Comparison of ENCODE assay signal across 20 cellular contexts in the genomic region with DNA sequence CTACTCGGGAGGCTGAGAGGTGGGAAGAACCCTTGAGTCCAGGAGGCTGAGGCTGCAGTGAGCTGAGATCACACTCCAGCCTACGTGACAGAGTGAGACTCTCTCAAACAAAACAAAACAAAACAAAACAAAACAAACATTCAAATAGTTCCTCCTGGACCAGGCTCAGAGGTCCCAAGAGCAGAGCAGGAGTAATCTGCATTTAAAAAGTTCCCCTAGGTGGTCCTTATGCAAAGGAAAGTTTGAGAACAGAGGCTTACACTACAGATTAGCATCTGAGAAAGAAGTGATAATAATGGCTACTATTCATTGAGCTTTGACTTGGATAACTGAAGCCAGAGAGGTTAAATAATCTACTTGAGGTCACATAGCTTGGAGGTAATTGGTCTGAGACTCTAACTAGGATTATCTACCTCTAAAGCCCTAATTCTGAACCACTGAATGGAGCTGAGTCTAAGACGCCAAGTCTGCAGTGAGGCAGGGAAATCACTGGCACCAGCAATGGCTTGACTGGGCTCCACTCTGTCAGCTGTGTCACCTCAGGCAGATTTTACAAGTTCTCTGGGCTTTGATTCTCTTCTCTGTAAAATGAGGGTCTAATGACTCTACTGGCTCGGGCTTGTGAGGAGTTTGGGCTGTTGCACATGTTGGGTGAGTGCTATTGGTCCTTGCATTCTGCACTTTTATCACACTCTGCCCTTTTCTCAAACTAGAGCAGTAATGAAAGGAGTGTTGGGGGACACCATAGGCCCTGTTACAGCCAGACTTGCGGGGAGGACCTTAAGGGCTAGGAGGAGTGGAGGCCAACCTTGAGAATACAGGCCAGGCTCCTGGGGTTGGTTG. TPM values are rescaled to one million over a fixed set of nuclear protein-coding genes. Genes with fewer than 3 reads are reported as not detected.
DNase-seq lines count a peak whose midpoint lies in the region.
"Had no signal": no experiment of that assay in that cellular context is flagged by ENCODE, and none has a peak within 500 bp of the region (broad histone marks: within the 10 kb centered on the region; RNA-seq: fewer than 3 reads in every experiment).

No MANE protein-coding gene starts in this region.

- H3K27ac ChIP-seq in GM23248, result no peak overlapping the region
- H3K27ac ChIP-seq in HUES64 (ENCODE audit: low read depth, low read length), result peak overlapping the region; percentile 91; the same call in 1 of the 2 replicates
- H3K27ac ChIP-seq: A549; BLaER1 treated with 17β-estradiol and CSF1 and Interleukin-3, amounts not matched to agents 10 nM and 100 nM; PC-9 had no signal

- H3K9ac ChIP-seq in GM23248 (no peak overlapping the region), HUES64 (ENCODE audit: low read depth, low read length) (no peak overlapping the region)
- H3K9ac ChIP-seq: BLaER1 treated with 17β-estradiol and CSF1 and Interleukin-3, amounts not matched to agents 10 nM and 100 nM had no signal

- no peaks in the 10 kb centered on the region for H3K9me3 ChIP-seq in GM23248 (ENCODE audit: low read depth)
- H3K9me3 ChIP-seq in HUES64 (ENCODE audit: insufficient read depth, low read depth, low read length), result no peaks in the 10 kb centered on the region
- H3K9me3 ChIP-seq: A549; BLaER1 treated with 17β-estradiol and CSF1 and Interleukin-3, amounts not matched to agents 10 nM and 100 nM had no signal

- no peaks in the 10 kb centered on the region for H3K36me3 Mint-ChIP-seq in immature natural killer cell
- H3K36me3 Mint-ChIP-seq: IgD-negative memory B cell had no signal

- peak overlapping the region; percentile 23; the same call in 1 of the 2 replicates for H2AFZ ChIP-seq in GM23248
- H2AFZ ChIP-seq: PC-9 had no signal

- no peaks in the 10 kb centered on the region for H4K20me1 ChIP-seq in GM23248 (ENCODE audit: insufficient read depth)
- H4K20me1 ChIP-seq: BLaER1 treated with 17β-estradiol and CSF1 and Interleukin-3, amounts not matched to agents 10 nM and 100 nM had no signal

- H3K79me2 ChIP-seq in GM23248 (ENCODE audit: insufficient read depth), result no peaks in the 10 kb centered on the region

- H3K4me1 Mint-ChIP-seq in immature natural killer cell, result no peaks in the 10 kb centered on the region
- H3K4me1 Mint-ChIP-seq: IgD-negative memory B cell had no signal

- no peaks in the 10 kb centered on the region for H3F3A ChIP-seq in GM23248 (ENCODE audit: insufficient read depth)

- WGBS in GM23248 (ENCODE audit: low coverage in 1 of 2, low lambda C conversion rate in 2 of 2, missing lambda C conversion rate in 2 of 2), 2 experiments, result 86 to 89% methylated on average over 5 of the region's 5 CpGs
- 34% methylated on average over 5 of the region's 5 CpGs for WGBS in HUES64

- no peaks in the 10 kb centered on the region for H3K9me2 ChIP-seq in GM23248 (ENCODE audit: insufficient read depth)

- in situ Hi-C loops in GM23248 (cut with MboI), result no loop called here

- H3K4me1 ChIP-seq in GM23248 (ENCODE audit: insufficient read depth), result no peaks in the 10 kb centered on the region
- H3K4me1 ChIP-seq in HUES64 (ENCODE audit: insufficient read depth, low read length), result peaks cover 20% of the 10 kb centered on the region
- H3K4me1 ChIP-seq: A549; BLaER1 treated with 17β-estradiol and CSF1 and Interleukin-3, amounts not matched to agents 10 nM and 100 nM had no signal

- no peak overlapping the region for H3K4me2 ChIP-seq in GM23248 (ENCODE audit: unreplicated experiment)
- H3K4me2 ChIP-seq: A549; BLaER1 treated with 17β-estradiol and CSF1 and Interleukin-3, amounts not matched to agents 10 nM and 100 nM; PC-9 had no signal

- H3K27me3 ChIP-seq in GM23248 (replicated peaks; ENCODE audit: insufficient read depth) (no peaks in the 10 kb centered on the region), HUES64 (ENCODE audit: insufficient read depth, low read length) (no peaks in the 10 kb centered on the region)
- H3K27me3 ChIP-seq: BLaER1 treated with 17β-estradiol and CSF1 and Interleukin-3, amounts not matched to agents 10 nM and 100 nM had no signal

- no peak overlapping the region for H3K4me3 ChIP-seq in GM23248
- H3K4me3 ChIP-seq in HUES64 (ENCODE audit: low read length), result no peak overlapping the region
- H3K4me3 ChIP-seq: A549; BLaER1 treated with 17β-estradiol and CSF1 and Interleukin-3, amounts not matched to agents 10 nM and 100 nM; GM12878; PC-9 had no signal

- no peaks in the 10 kb centered on the region for H3K9me3 Mint-ChIP-seq in immature natural killer cell
- H3K9me3 Mint-ChIP-seq: HFFc6 had no signal

- H3K36me3 ChIP-seq in GM23248 (ENCODE audit: low read depth), result no peaks in the 10 kb centered on the region
- H3K36me3 ChIP-seq in HUES64 (ENCODE audit: insufficient read depth, low read length), result no peaks in the 10 kb centered on the region
- H3K36me3 ChIP-seq: BLaER1 treated with 17β-estradiol and CSF1 and Interleukin-3, amounts not matched to agents 10 nM and 100 nM had no signal

- DNase-seq in GM23248 (no peak), ecto neural progenitor cell (ENCODE audit: low spot score) (peak; percentile 55), iPS-NIHi7 (ENCODE audit: extremely low spot score) (peak; percentile 32), epidermal melanocyte (ENCODE audit: insufficient read length, low spot score) (no peak), immature natural killer cell (no peak), NCI-H345 treated with DMSO at 0.1 percent for 48 hours (lab: John Stamatoyannopoulos, UW; ENCODE audit: unreplicated experiment) (no peak), cortex of kidney (lab: John Stamatoyannopoulos, UW) (no peak)
- DNase-seq: DMS79 treated with DMSO at 0.1 percent for 48 hours, GDM1, HFFc6, Kasumi-1, NCI-H187 treated with DMSO at 0.1 percent for 48 hours, NCI-H446 treated with DMSO at 0.1 percent for 48 hours, NCI-H748 treated with DMSO at 0.1 percent for 48 hours, PC-9 had no signal

- no peak overlapping the region for H3K4me3 Mint-ChIP-seq in immature natural killer cell
- H3K4me3 Mint-ChIP-seq: HFFc6, IgD-negative memory B cell had no signal

- peaks cover 0 to 15% (median 4%) of the 10 kb centered on the region in 3 donors for H3K27me3 Mint-ChIP-seq in immature natural killer cell (ENCODE audit: low read depth in 3 of 3)

- peak overlapping the region in 1 of 6 donors; percentile 5 for H3K27ac Mint-ChIP-seq in immature natural killer cell
- H3K27ac Mint-ChIP-seq: HFFc6, IgD-negative memory B cell had no signal

RNA-seq across cellular contexts. Expression of a gene that starts 29.2 kb away (rescaled TPM):
- 2.8 and 4.7 TPM in 2 replicates for total RNA-seq in GM23248 (2014; rRNA removed; shearing (Covaris generic))
- polyA plus RNA-seq in GM23248 (2016; fragmentation: Nextera tagmentation; extraction: Ambion mirVana), result 6.0 and 6.8 TPM in 2 replicates
- polyA plus RNA-seq in HUES64 (2013, experiment 1 of 2), result 0.95 TPM
- 1.8 TPM for polyA plus RNA-seq in HUES64 (2013, experiment 2 of 2)
- under 1 TPM in 2 of 3 donors, not detected in 1; 0.10 to 0.37 TPM for polyA plus RNA-seq in immature natural killer cell
- total RNA-seq: GM12878 had no signal
- polyA plus RNA-seq: IgD-negative memory B cell had no signal

RNA-seq across cellular contexts. Expression of a gene that starts 46.6 kb away (rescaled TPM):
- 3.3 and 3.8 TPM in 2 replicates for total RNA-seq in GM23248 (2014; rRNA removed; shearing (Covaris generic))
- polyA plus RNA-seq in GM23248 (2016; fragmentation: Nextera tagmentation; extraction: Ambion mirVana) (7.9 and 9.5 TPM in 2 replicates), immature natural killer cell (not detected)
- polyA plus RNA-seq in HUES64 (2013, experiment 1 of 2), result 2.3 TPM
- 1.6 TPM for polyA plus RNA-seq in HUES64 (2013, experiment 2 of 2)
- total RNA-seq: GM12878 had no signal
- polyA plus RNA-seq: IgD-negative memory B cell had no signal

Comparison
In these comparisons a context has a peak if more than half of its experiments do, and no peak if none do; other contexts are left out.
1. DNase-seq: peak in ecto neural progenitor cell (single experiment) and iPS-NIHi7 (single experiment); none in GM23248 (single experiment), epidermal melanocyte (single experiment), immature natural killer cell (0 of 3), NCI-H345 treated with DMSO at 0.1 percent for 48 hours (single experiment) and cortex of kidney (single experiment).